Comparison of ENCODE assay signal across 15 cellular contexts in genomic region chr13:112741185-112741755, GRCh38. TPM values are rescaled to one million over a fixed set of nuclear protein-coding genes. Genes with fewer than 3 reads are reported as not detected.
A peak's percentile ranks its signal among the peaks of the same experiment; 100 is the strongest.
DNase-seq lines count a peak whose midpoint lies in the region; ATAC-seq, FAIRE-seq and TF ChIP-seq lines count a peak whose summit lies in the region.
"Had no signal": no experiment of that assay in that cellular context is flagged by ENCODE, and none has a peak within 500 bp of the region (broad histone marks: within the 10 kb centered on the region; RNA-seq: fewer than 3 reads in every experiment).

No MANE protein-coding gene starts in this region.

- TF ChIP-seq POLR2A in K562 (conservative IDR thresholded peaks at IDR 0.05) (no peak), gastrocnemius medialis (IDR thresholded peaks at IDR 0.05) (no peak)

- TF ChIP-seq CTCF in BJ (IDR thresholded peaks at IDR 0.05; ENCODE audit: insufficient read depth, low read depth, low read length) (no peak), K562 (IDR thresholded peaks at IDR 0.05 in 2 of 3, conservative IDR thresholded peaks at IDR 0.05 in 1 of 3; ENCODE audit: insufficient read depth in 2 of 3, low read depth in 1 of 3, low read length in 3 of 3) (no peak), gastrocnemius medialis (IDR thresholded peaks at IDR 0.05 in 4 of 5, conservative IDR thresholded peaks at IDR 0.05 in 1 of 5) (no peak), endothelial cell (IDR thresholded peaks at IDR 0.05; ENCODE audit: unreplicated experiment) (no peak)

- H3K27ac ChIP-seq in K562 (ENCODE audit: extremely low read depth, low read depth, low read length), result peak overlapping the region; percentile 64; the same call in 2 of the 3 replicates
- H3K27ac ChIP-seq in gastrocnemius medialis, result peak overlapping the region; percentile 79 to 90 (median 80)

- intact Hi-C loops in K562 (cut with micrococcal nuclease), result no loop called here
- intact Hi-C loops in gastrocnemius medialis (cut with DNase I; ENCODE audit: low total_unique reads), result loop anchor here (2.0 kb wide), 1 partner anchor 28 kb away; no protein-coding TSS in a partner anchor

- peaks cover 15% of the 10 kb centered on the region for H3K27me3 Mint-ChIP-seq in endothelial cell (ENCODE audit: unreplicated experiment)

- in situ Hi-C loops in K562 (cut with MboI) (no loop called here), gastrocnemius medialis (cut with MboI; ENCODE audit: low sequenced_read_pairs in 4 of 4) (no loop called here)

- H3K4me2 ChIP-seq in K562 (ENCODE audit: insufficient read depth, low read length), result 0 out of 2 replicates have a peak overlapping the region, but pooled peaks have one; percentile 74

- H3K36me3 ChIP-seq in BJ (ENCODE audit: control insufficient read depth, insufficient read depth, low read length) (no peaks in the 10 kb centered on the region), K562 (ENCODE audit: control insufficient read depth, insufficient read depth, low read length) (no peaks in the 10 kb centered on the region), gastrocnemius medialis (no peaks in the 10 kb centered on the region)
- H3K36me3 ChIP-seq: pancreas, thoracic aorta had no signal

- 77% methylated on average over 8 of the region's 15 CpGs for WGBS in K562 (ENCODE audit: insufficient coverage, low coverage, missing lambda C conversion rate)

- peaks cover 65% of the 10 kb centered on the region for H3K79me2 ChIP-seq in K562 (ENCODE audit: control insufficient read depth, insufficient read depth, low read length)

- no peak overlapping the region for H3K27ac Mint-ChIP-seq in endothelial cell (ENCODE audit: unreplicated experiment)

- FAIRE-seq in K562 (lab: Jason Lieb, UNC) (no peak), RCC 7860 (lab: Jason Lieb, UNC) (no peak)
- FAIRE-seq: H54, pancreas had no signal

- DNase-seq in BJ (ENCODE audit: low read depth) (no peak), K562 (ENCODE audit: extremely low read depth in 1 of 4, low spot score in 3 of 4) (no peak), islet precursor cell (peak; percentile 48), gastrocnemius medialis (no peak), endothelial cell (ENCODE audit: low spot score) (no peak), RCC 7860 (ENCODE audit: low spot score) (no peak)
- DNase-seq: activated CD4-positive, alpha-beta T cell treated with anti-CD3 and anti-CD28 coated beads for 48 hours; activated effector memory CD4-positive, alpha-beta T cell treated with Interleukin-2 at 50 U/mL for 16 hours; stimulated activated CD4-positive, alpha-beta T cell treated with anti-CD3 and anti-CD28 coated beads, Interleukin-4, amount 100 ng/mL, for 24 hours; SW 1271 had no signal

- H3K27me3 ChIP-seq in BJ (ENCODE audit: control insufficient read depth, insufficient read depth, low read length), result no peaks in the 10 kb centered on the region
- no peaks in the 10 kb centered on the region for H3K27me3 ChIP-seq in K562 (ENCODE audit: control insufficient read depth in 2 of 2, insufficient read depth in 2 of 2, low read length in 2 of 2)
- no peaks in the 10 kb centered on the region for H3K27me3 ChIP-seq in gastrocnemius medialis
- H3K27me3 ChIP-seq: pancreas had no signal

- CTCF ChIA-PET in BJ (lab: Yijun Ruan, JAX) (interaction anchor here (0.9 to 1.5 kb wide), 3 partner anchors 29 to 126 kb away, joined by 3 read pairs; no protein-coding TSS in a partner anchor), K562 (lab: Yijun Ruan, JAX; ENCODE audit: low intra/inter-chr PET ratio) (no interaction called here)

- ATAC-seq in K562, result peak; percentile 28
- ATAC-seq in gastrocnemius medialis, result no peak
- no peak for ATAC-seq in GM21529 (IDR thresholded peaks at IDR 0.05; ENCODE audit: unreplicated experiment)
- no peak for ATAC-seq in GM18870 (IDR thresholded peaks at IDR 0.05; ENCODE audit: unreplicated experiment)

- peaks cover 10 to 12% of the 10 kb centered on the region in 2 experiments; a peak in 4 of 5 replicates for H3K4me1 ChIP-seq in K562 (replicated peaks in 1 of 2; ENCODE audit: control insufficient read depth in 2 of 2, insufficient read depth in 2 of 2, low read length in 2 of 2)
- H3K4me1 ChIP-seq in gastrocnemius medialis, result peaks cover 18 to 34% of the 10 kb centered on the region in 2 donors

- no TSS peak for BruUV-seq in K562 (replicated peaks; lab: Mats Ljungman, UMichigan)

- H4K20me1 ChIP-seq in K562 (replicated peaks; ENCODE audit: control insufficient read depth, insufficient read depth, low read length), result peaks cover 23% of the 10 kb centered on the region

- H3K9ac ChIP-seq in K562 (ENCODE audit: insufficient read depth in 1 of 2, low read depth in 2 of 2, low read length in 2 of 2), result peak overlapping the region in 1 of 2 experiments; percentile 49; a peak in 1 of 4 replicates

- no peaks in the 10 kb centered on the region for H3K9me3 ChIP-seq in K562 (replicated peaks; ENCODE audit: control insufficient read depth, insufficient read depth, low read depth, low read length)
- H3K9me3 ChIP-seq in gastrocnemius medialis, result no peaks in the 10 kb centered on the region
- H3K9me3 ChIP-seq: pancreas, thoracic aorta had no signal

- H3K4me3 ChIP-seq in BJ (ENCODE audit: low read depth, low read length) (peak overlapping the region; percentile 5; the same call in 1 of the 2 replicates), K562 (no peak overlapping the region), gastrocnemius medialis (no peak overlapping the region)
- H3K4me3 ChIP-seq: pancreas, thoracic aorta had no signal

- peaks cover 60% of the 10 kb centered on the region for H3K4me1 Mint-ChIP-seq in endothelial cell (ENCODE audit: unreplicated experiment)

- no peak overlapping the region for H2AFZ ChIP-seq in K562 (ENCODE audit: low read depth, low read length)

- no peak for TF ChIP-seq RAD21 in K562 (CRISPR knock-in tag; conservative IDR thresholded peaks at IDR 0.05 in 1 of 2, IDR thresholded peaks at IDR 0.05 in 1 of 2)

- peaks cover 13% of the 10 kb centered on the region for H3K36me3 Mint-ChIP-seq in endothelial cell (ENCODE audit: low read depth, unreplicated experiment)

- no peak overlapping the region for H3K4me3 Mint-ChIP-seq in endothelial cell (ENCODE audit: unreplicated experiment)

- TF ChIP-seq EP300 in K562 (IDR thresholded peaks at IDR 0.05; ENCODE audit: low read length), result no peak

- H3K9me1 ChIP-seq in K562 (ENCODE audit: control insufficient read depth, insufficient read depth, low read length), result no peaks in the 10 kb centered on the region

- H3K9me3 Mint-ChIP-seq in endothelial cell (ENCODE audit: unreplicated experiment), result no peaks in the 10 kb centered on the region

- POLR2A ChIA-PET in BJ (lab: Charles Lee), result no interaction called here
- POLR2A ChIA-PET in K562 (lab: Yijun Ruan, JAX), result no interaction called here

TF ChIP-seq in K562, 482 proteins besides CTCF, POLR2A, EP300 and RAD21:
- TF ChIP-seq ZKSCAN1 (IDR thresholded peaks at IDR 0.05; ENCODE audit: low read depth, low read length) (no peak), POLR2G (IDR thresholded peaks at IDR 0.05; ENCODE audit: low read depth, low read length) (0 out of 2 replicates have a peak, but pooled peaks have one; percentile 14)

RNA-seq across cellular contexts. Expression of gene ATP11A, which starts 51.4 kb away (rescaled TPM):
- polyA plus RNA-seq in BJ (2011; rRNA removed) (1.8 and 1.9 TPM in 2 replicates), K562 (2011; rRNA removed) (2.9 and 4.3 TPM in 2 replicates), K562 (2014; fragmentation: Illumina TruSeq; extraction: Trizol) (9.0 and 11.1 TPM in 2 replicates), K562 (2014; fragmentation: Nextera tagmentation; extraction: Ambion mirVana) (under 1 TPM; 0.38 to 0.55 TPM), K562 (2014; rRNA removed) (8.4 and 8.6 TPM in 2 replicates)
- polyA minus RNA-seq in BJ (2011; rRNA and poly(A)+ RNA removed), result 4.2 and 7.7 TPM in 2 replicates
- total RNA-seq in K562 (2011; cell fraction: chromatin; rRNA removed; ENCODE audit: low replicate concordance), result 106 and 127 TPM in 2 replicates
- total RNA-seq in K562 (2011; cell fraction: nucleolus; rRNA removed), result 46.5 and 55.5 TPM in 2 replicates
- 73.7 and 99.4 TPM in 2 replicates for total RNA-seq in K562 (2011; cell fraction: nucleoplasm; rRNA removed)
- total RNA-seq in K562 (2014; rRNA removed) (4.2 and 5.4 TPM in 2 replicates), K562 (2014; rRNA removed; fragmentation: Illumina TruSeq; extraction: Trizol) (4.8 and 5.5 TPM in 2 replicates), K562 (2015; rRNA removed; fragmentation: Illumina TruSeq; extraction: Trizol) (3.4 TPM in 2 replicates), K562 (2021) (28.6 and 34.2 TPM in 2 replicates), gastrocnemius medialis (10 to 100 TPM; 10.0 to 14.2 (median 12.6) TPM), endothelial cell (ENCODE audit: unreplicated experiment) (211 TPM)
- polyA plus RNA-seq in K562 (2011; cell fraction: cytosol; rRNA removed), result 3.6 and 3.8 TPM in 2 replicates
- polyA plus RNA-seq in K562 (2011; cell fraction: nucleus; rRNA removed), result 41.4 and 54.7 TPM in 2 replicates
- 9.8 and 16.5 TPM in 2 replicates for polyA plus RNA-seq in K562 (2012)
- polyA minus RNA-seq in K562 (2011; rRNA and poly(A)+ RNA removed), result 8.1 and 10.1 TPM in 2 replicates
- 9.3 and 15.4 TPM in 2 replicates for polyA minus RNA-seq in K562 (2011; cell fraction: cytosol; rRNA and poly(A)+ RNA removed)
- polyA minus RNA-seq in K562 (2011; cell fraction: nucleus; rRNA and poly(A)+ RNA removed), result 19.8 and 28.4 TPM in 2 replicates
